ENCODE assay signal across 9 cellular contexts in the genomic region with DNA sequence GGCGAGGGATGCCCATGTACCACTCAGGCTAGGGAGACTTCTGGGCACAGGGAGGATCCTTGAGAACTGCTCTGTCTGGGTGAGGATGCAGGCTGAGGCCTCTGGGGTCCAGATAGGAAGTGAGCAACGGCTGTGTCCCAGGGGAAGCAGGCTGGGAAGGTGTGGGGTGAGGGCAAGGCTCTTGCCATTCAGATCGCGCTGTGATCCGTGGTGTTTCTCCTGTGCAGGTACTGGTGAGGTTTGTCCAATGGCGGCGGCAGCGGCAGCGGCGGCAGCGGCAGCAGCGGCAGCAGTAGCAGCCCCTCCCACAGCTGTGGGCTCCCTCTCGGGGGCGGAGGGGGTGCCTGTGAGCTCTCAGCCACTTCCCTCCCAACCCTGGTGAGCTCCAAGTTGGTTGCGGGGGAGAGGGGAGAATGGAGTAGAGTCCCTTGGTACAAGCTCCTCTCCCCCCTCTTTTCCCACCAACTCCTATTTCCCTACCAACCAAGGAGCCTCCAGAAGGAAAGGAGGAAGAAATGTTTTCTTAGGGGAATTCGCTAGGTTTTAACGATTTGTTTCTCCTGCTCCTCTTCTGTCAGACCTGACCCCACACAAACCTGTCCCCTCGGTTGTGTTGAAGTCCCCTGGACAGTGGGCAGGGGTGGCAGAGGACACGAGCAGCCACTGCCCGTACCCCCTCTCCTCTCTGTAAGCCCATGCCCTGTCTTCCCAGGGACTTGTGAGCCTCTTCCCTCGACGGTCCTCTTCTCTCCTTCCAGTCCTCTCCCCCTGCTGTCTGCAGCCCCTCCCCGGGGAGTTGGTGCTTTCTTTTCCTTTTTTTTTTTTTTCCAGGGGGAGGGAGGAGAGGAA. TPM values are rescaled to one million over a fixed set of nuclear protein-coding genes. Genes with fewer than 3 reads are reported as not detected.
DNase-seq lines count a peak whose midpoint lies in the region; ATAC-seq and TF ChIP-seq lines count a peak whose summit lies in the region.
"Had no signal": no experiment of that assay in that cellular context is flagged by ENCODE, and none has a peak within 500 bp of the region (broad histone marks: within the 10 kb centered on the region; RNA-seq: fewer than 3 reads in every experiment).

No MANE protein-coding gene starts in this region.

- H3K9ac ChIP-seq in ES-I3 (ENCODE audit: low read depth, low read length), result peak overlapping the region; percentile 7; the same call in 1 of the 2 replicates

- peaks cover 12% of the 10 kb centered on the region for H3K36me3 Mint-ChIP-seq in brain
- peaks cover 0 to 19% (median 6%) of the 10 kb centered on the region in 3 donors for H3K36me3 Mint-ChIP-seq in naive thymus-derived CD8-positive, alpha-beta T cell

- no peak for ATAC-seq in naive thymus-derived CD8-positive, alpha-beta T cell
- no peak for ATAC-seq in HG03039 (IDR thresholded peaks at IDR 0.05; ENCODE audit: unreplicated experiment)
- no peak for ATAC-seq in HG03378 (IDR thresholded peaks at IDR 0.05; ENCODE audit: unreplicated experiment)
- ATAC-seq in HG03469 (IDR thresholded peaks at IDR 0.05; ENCODE audit: unreplicated experiment), result no peak
- ATAC-seq in HG02678 (IDR thresholded peaks at IDR 0.05; ENCODE audit: unreplicated experiment), result no peak

- no peaks in the 10 kb centered on the region for H3K9me3 ChIP-seq in ES-I3 (ENCODE audit: control insufficient read depth, insufficient read depth, low read length)
- no peaks in the 10 kb centered on the region for H3K9me3 ChIP-seq in OCI-LY7 (ENCODE audit: low read length)
- H3K9me3 ChIP-seq: pancreas had no signal

- no peaks in the 10 kb centered on the region for H3K9me2 ChIP-seq in OCI-LY7 (ENCODE audit: insufficient read depth, low read length)

- H3K4me3 Mint-ChIP-seq in brain, result peak overlapping the region; percentile 87 to 99 (median 96)
- H3K4me3 Mint-ChIP-seq in naive thymus-derived CD8-positive, alpha-beta T cell, result peak overlapping the region; percentile 80 to 95 (median 88)

- H3K9me3 Mint-ChIP-seq in brain, result no peaks in the 10 kb centered on the region
- no peaks in the 10 kb centered on the region for H3K9me3 Mint-ChIP-seq in naive thymus-derived CD8-positive, alpha-beta T cell

- no peaks in the 10 kb centered on the region for H3K36me3 ChIP-seq in ES-I3 (ENCODE audit: insufficient read depth, low read length)
- H3K36me3 ChIP-seq in OCI-LY7 (ENCODE audit: insufficient read depth, low read length), result peaks cover 43% of the 10 kb centered on the region
- H3K36me3 ChIP-seq: pancreas had no signal

- POLR2A ChIA-PET in OCI-LY7 (lab: Charles Lee), result no interaction called here
- POLR2A ChIA-PET in naive thymus-derived CD8-positive, alpha-beta T cell (lab: Charles Lee), result interaction anchor here (0.6 to 11.2 kb wide), 12 partner anchors 9 to 957 kb away, joined by 3 to 204 read pairs (median 6); a partner anchor contains a TSS

- peak overlapping the region; percentile 16 for H3K27ac ChIP-seq in OCI-LY7 (ENCODE audit: low read depth, low read length, poor library complexity, severe bottlenecking)

- no peak for TF ChIP-seq CTCF in OCI-LY7 (conservative IDR thresholded peaks at IDR 0.05; ENCODE audit: low read length)
- no peak for TF ChIP-seq CTCF in brain (conservative IDR thresholded peaks at IDR 0.05)

- peaks cover 70% of the 10 kb centered on the region for H3K4me1 Mint-ChIP-seq in brain
- peaks cover 28 to 76% (median 59%) of the 10 kb centered on the region in 4 donors for H3K4me1 Mint-ChIP-seq in naive thymus-derived CD8-positive, alpha-beta T cell

- CTCF ChIA-PET in OCI-LY7 (lab: Charles Lee; ENCODE audit: unreplicated experiment), result no interaction called here

- no peak overlapping the region for H2AFZ ChIP-seq in OCI-LY7 (ENCODE audit: low read length)

- peaks cover 18% of the 10 kb centered on the region for H4K20me1 ChIP-seq in OCI-LY7 (ENCODE audit: insufficient read depth, low read length)

- peaks cover 16% of the 10 kb centered on the region for H3K27me3 Mint-ChIP-seq in brain
- peaks cover 0 to under 1% (median 0%) of the 10 kb centered on the region in 5 donors for H3K27me3 Mint-ChIP-seq in naive thymus-derived CD8-positive, alpha-beta T cell

- peak overlapping the region; percentile 83 for H3K4me3 ChIP-seq in OCI-LY7 (ENCODE audit: low read depth, low read length, poor library complexity, severe bottlenecking)

- peak overlapping the region; percentile 99 to 100 (median 99) for H3K27ac Mint-ChIP-seq in brain
- peak overlapping the region; percentile 84 to 98 (median 94) for H3K27ac Mint-ChIP-seq in naive thymus-derived CD8-positive, alpha-beta T cell

- H3K4me2 ChIP-seq in OCI-LY7 (ENCODE audit: low read length), result peak overlapping the region; percentile 93

- H3K79me2 ChIP-seq in OCI-LY7 (ENCODE audit: insufficient read depth, low read depth, low read length), result peaks cover 15% of the 10 kb centered on the region; the same call in 1 of the 2 replicates

- DNase-seq in OCI-LY7 (ENCODE audit: low spot score), result peak; percentile 43
- DNase-seq in naive thymus-derived CD8-positive, alpha-beta T cell, result peak; percentile 41 to 82 (median 64)

- H3K4me1 ChIP-seq in ES-I3 (ENCODE audit: insufficient read depth, low read length) (peaks cover 15% of the 10 kb centered on the region), OCI-LY7 (ENCODE audit: insufficient read depth, low read length, poor library complexity, severe bottlenecking) (peaks cover 48% of the 10 kb centered on the region)

- intact Hi-C loops in OCI-LY7 (cut with micrococcal nuclease; ENCODE audit: unreplicated experiment), result loop anchor here (5.0 kb wide), 1 partner anchor 187 kb away; a partner anchor contains a TSS

- BruUV-seq in OCI-LY7 (replicated peaks; lab: Mats Ljungman, UMichigan), result no TSS peak

RNA-seq across cellular contexts. Expression of a gene that starts 1.9 kb away (rescaled TPM):
- total RNA-seq in OCI-LY7 (2014; rRNA removed; shearing (Covaris generic)), result 0.09 TPM in 1 of 2 replicates, not detected in the other
- total RNA-seq in OCI-LY7 (2022), result 3.2 and 3.4 TPM in 2 replicates
- 55.1 TPM for polyA plus RNA-seq in brain (ENCODE audit: insufficient read depth, low read depth, low replicate concordance)
- 1 to 10 TPM; 1.5 to 1.6 TPM for total RNA-seq in naive thymus-derived CD8-positive, alpha-beta T cell
- polyA plus RNA-seq in naive thymus-derived CD8-positive, alpha-beta T cell, result under 1 TPM in 2 of 3 donors, not detected in 1; 0.14 to 0.21 TPM

RNA-seq across cellular contexts. Expression of a gene that starts 3.7 kb away (rescaled TPM):
- total RNA-seq in OCI-LY7 (2014; rRNA removed; shearing (Covaris generic)), result 384 and 471 TPM in 2 replicates
- 484 and 531 TPM in 2 replicates for total RNA-seq in OCI-LY7 (2022)
- polyA plus RNA-seq in brain (ENCODE audit: insufficient read depth, low read depth, low replicate concordance), result 626 TPM
- total RNA-seq in naive thymus-derived CD8-positive, alpha-beta T cell, result 100 to 1,000 TPM; 278 to 282 TPM
- 10 to 100 TPM; 50.3 to 74.6 (median 58.8) TPM for polyA plus RNA-seq in naive thymus-derived CD8-positive, alpha-beta T cell

RNA-seq across cellular contexts. Expression of a gene that starts 5.9 kb away (rescaled TPM):
- 59.4 and 62.7 TPM in 2 replicates for total RNA-seq in OCI-LY7 (2014; rRNA removed; shearing (Covaris generic))
- 43.4 and 51.7 TPM in 2 replicates for total RNA-seq in OCI-LY7 (2022)
- polyA plus RNA-seq in brain (ENCODE audit: insufficient read depth, low read depth, low replicate concordance), result 57.0 TPM
- total RNA-seq in naive thymus-derived CD8-positive, alpha-beta T cell, result 10 to 100 TPM; 31.3 to 35.9 TPM
- 10 to 100 TPM; 51.4 to 57.5 (median 55.5) TPM for polyA plus RNA-seq in naive thymus-derived CD8-positive, alpha-beta T cell

RNA-seq across cellular contexts. Expression of a gene that starts 10.2 kb away (rescaled TPM):
- 4.0 and 6.3 TPM in 2 replicates for total RNA-seq in OCI-LY7 (2014; rRNA removed; shearing (Covaris generic))
- total RNA-seq in OCI-LY7 (2022), result 6.8 and 8.1 TPM in 2 replicates
- 31.7 TPM for polyA plus RNA-seq in brain (ENCODE audit: insufficient read depth, low read depth, low replicate concordance)
- total RNA-seq in naive thymus-derived CD8-positive, alpha-beta T cell, result 100 to 1,000 TPM; 123 to 132 TPM
- polyA plus RNA-seq in naive thymus-derived CD8-positive, alpha-beta T cell, result 100 to 1,000 TPM; 120 to 160 (median 134) TPM

RNA-seq across cellular contexts. Expression of a gene that starts 19.5 kb away (rescaled TPM):
- 315 and 339 TPM in 2 replicates for total RNA-seq in OCI-LY7 (2014; rRNA removed; shearing (Covaris generic))
- 232 and 253 TPM in 2 replicates for total RNA-seq in OCI-LY7 (2022)
- polyA plus RNA-seq in brain (ENCODE audit: insufficient read depth, low read depth, low replicate concordance), result 129 TPM
- 10 to 100 TPM; 79.6 to 84.6 TPM for total RNA-seq in naive thymus-derived CD8-positive, alpha-beta T cell
- 10 to 100 TPM; 36.9 to 45.4 (median 39.6) TPM for polyA plus RNA-seq in naive thymus-derived CD8-positive, alpha-beta T cell
